1 cellular context compared by ENCODE assay signal in the genomic region with DNA sequence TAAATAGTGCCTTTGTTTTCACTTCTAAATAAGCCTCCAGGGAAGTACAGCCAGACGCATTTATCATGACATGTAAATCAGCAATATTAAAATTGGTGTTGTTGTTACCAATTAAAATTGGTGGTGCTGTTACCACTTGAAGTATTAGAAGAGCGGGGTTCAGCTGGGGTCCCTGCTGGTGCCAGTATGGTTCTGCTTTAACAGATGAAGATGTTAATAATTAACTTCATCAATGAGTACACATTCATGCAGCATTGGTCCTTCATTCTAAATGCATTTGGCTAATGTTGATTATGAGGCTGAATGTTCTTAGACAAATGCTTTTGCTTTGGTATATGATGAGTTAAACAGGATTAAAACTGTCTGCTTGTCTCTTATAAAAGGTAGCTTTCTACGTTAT.
TF ChIP-seq lines count a peak whose summit lies in the region.

No MANE protein-coding gene starts in this region.

TF ChIP-seq in HCT116, 20 proteins besides CTCF, POLR2A, EP300 and RAD21 (continued from another document):
- TF ChIP-seq, protein P1, sequence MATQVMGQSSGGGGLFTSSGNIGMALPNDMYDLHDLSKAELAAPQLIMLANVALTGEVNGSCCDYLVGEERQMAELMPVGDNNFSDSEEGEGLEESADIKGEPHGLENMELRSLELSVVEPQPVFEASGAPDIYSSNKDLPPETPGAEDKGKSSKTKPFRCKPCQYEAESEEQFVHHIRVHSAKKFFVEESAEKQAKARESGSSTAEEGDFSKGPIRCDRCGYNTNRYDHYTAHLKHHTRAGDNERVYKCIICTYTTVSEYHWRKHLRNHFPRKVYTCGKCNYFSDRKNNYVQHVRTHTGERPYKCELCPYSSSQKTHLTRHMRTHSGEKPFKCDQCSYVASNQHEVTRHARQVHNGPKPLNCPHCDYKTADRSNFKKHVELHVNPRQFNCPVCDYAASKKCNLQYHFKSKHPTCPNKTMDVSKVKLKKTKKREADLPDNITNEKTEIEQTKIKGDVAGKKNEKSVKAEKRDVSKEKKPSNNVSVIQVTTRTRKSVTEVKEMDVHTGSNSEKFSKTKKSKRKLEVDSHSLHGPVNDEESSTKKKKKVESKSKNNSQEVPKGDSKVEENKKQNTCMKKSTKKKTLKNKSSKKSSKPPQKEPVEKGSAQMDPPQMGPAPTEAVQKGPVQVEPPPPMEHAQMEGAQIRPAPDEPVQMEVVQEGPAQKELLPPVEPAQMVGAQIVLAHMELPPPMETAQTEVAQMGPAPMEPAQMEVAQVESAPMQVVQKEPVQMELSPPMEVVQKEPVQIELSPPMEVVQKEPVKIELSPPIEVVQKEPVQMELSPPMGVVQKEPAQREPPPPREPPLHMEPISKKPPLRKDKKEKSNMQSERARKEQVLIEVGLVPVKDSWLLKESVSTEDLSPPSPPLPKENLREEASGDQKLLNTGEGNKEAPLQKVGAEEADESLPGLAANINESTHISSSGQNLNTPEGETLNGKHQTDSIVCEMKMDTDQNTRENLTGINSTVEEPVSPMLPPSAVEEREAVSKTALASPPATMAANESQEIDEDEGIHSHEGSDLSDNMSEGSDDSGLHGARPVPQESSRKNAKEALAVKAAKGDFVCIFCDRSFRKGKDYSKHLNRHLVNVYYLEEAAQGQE (IDR thresholded peaks at IDR 0.05; ENCODE audit: low read depth) = no peak
- TF ChIP-seq POLR2AphosphoS5 (IDR thresholded peaks at IDR 0.05; ENCODE audit: low read depth, low read length) (no peak), ELF1 (IDR thresholded peaks at IDR 0.05; ENCODE audit: borderline replicate concordance, low read depth) (no peak), SRF (IDR thresholded peaks at IDR 0.05; ENCODE audit: low read depth) (no peak), EGR1 (IDR thresholded peaks at IDR 0.05; ENCODE audit: low read depth) (no peak), TCF7L2 (IDR thresholded peaks at IDR 0.05; ENCODE audit: borderline replicate concordance, extremely low read depth, insufficient read depth, insufficient read length) (no peak), ZBTB33 (IDR thresholded peaks at IDR 0.05; ENCODE audit: extremely low read depth, insufficient replicate concordance, low read length) (no peak), SIN3A (IDR thresholded peaks at IDR 0.05; ENCODE audit: low read depth) (no peak), ZFX (IDR thresholded peaks at IDR 0.05) (no peak), FOSL1 (IDR thresholded peaks at IDR 0.05; ENCODE audit: low read depth) (no peak), CEBPB (IDR thresholded peaks at IDR 0.05; ENCODE audit: low read depth) (no peak), YY1 (IDR thresholded peaks at IDR 0.05; ENCODE audit: extremely low read depth, insufficient replicate concordance, low read depth, low read length) (no peak), SP1 (IDR thresholded peaks at IDR 0.05; ENCODE audit: low read depth) (no peak), ZNF274 (IDR thresholded peaks at IDR 0.05; ENCODE audit: low read depth, low read length) (no peak), ATF3 (IDR thresholded peaks at IDR 0.05) (no peak)
